In genomic region chr5:14268236-14268701, GRCh38 we compare ENCODE assay signal across 9 cellular contexts.
DNase-seq lines count a peak whose midpoint lies in the region; ATAC-seq and TF ChIP-seq lines count a peak whose summit lies in the region.
"Had no signal": no experiment of that assay in that cellular context is flagged by ENCODE, and none has a peak within 500 bp of the region (broad histone marks: within the 10 kb centered on the region; RNA-seq: fewer than 3 reads in every experiment).

No MANE protein-coding gene starts in this region.

- peak overlapping the region; percentile 72 for H3K4me3 Mint-ChIP-seq in HFFc6

- TF ChIP-seq CTCF in HFFc6 (IDR thresholded peaks at IDR 0.05) (no peak), VCaP (conservative IDR thresholded peaks at IDR 0.05) (no peak), left ventricle myocardium inferior (IDR thresholded peaks at IDR 0.05; ENCODE audit: borderline replicate concordance) (no peak), thoracic aorta (IDR thresholded peaks at IDR 0.05) (no peak)

- H3K9me3 Mint-ChIP-seq in HFFc6: no peaks in the 10 kb centered on the region

- H3K4me3 ChIP-seq in left ventricle myocardium inferior (no peak overlapping the region), thoracic aorta (peak overlapping the region; percentile 5)

- H3K27ac ChIP-seq in VCaP (peak overlapping the region; percentile 86; the same call in 1 of the 2 replicates), left ventricle myocardium inferior (replicated peaks) (peak overlapping the region; percentile 86), thoracic aorta (peak overlapping the region; percentile 66 to 68)

- peaks cover 5% of the 10 kb centered on the region for H3K27me3 Mint-ChIP-seq in HFFc6 (ENCODE audit: insufficient read depth)

- peak; percentile 45 for ATAC-seq in thoracic aorta (ENCODE audit: insufficient number of reproducible peaks, low FRiP score, low read depth)
- no peak for ATAC-seq in GM21576 (IDR thresholded peaks at IDR 0.05; ENCODE audit: unreplicated experiment)

- H3K27me3 ChIP-seq in left ventricle myocardium inferior (ENCODE audit: low read depth) (no peaks in the 10 kb centered on the region), thoracic aorta (replicated peaks; ENCODE audit: insufficient read depth) (no peaks in the 10 kb centered on the region)

- peaks cover 100% of the 10 kb centered on the region for H3K4me1 Mint-ChIP-seq in HFFc6 (ENCODE audit: low read depth)

- peaks cover 84% of the 10 kb centered on the region for H3K4me1 ChIP-seq in left ventricle myocardium inferior
- peaks cover 42 to 77% of the 10 kb centered on the region in 2 donors for H3K4me1 ChIP-seq in thoracic aorta (ENCODE audit: control insufficient read depth in 1 of 2, low read depth in 2 of 2)

- H3K9me3 ChIP-seq in left ventricle myocardium inferior (replicated peaks) (no peaks in the 10 kb centered on the region), thoracic aorta (no peaks in the 10 kb centered on the region)

- peak overlapping the region; percentile 92 for H3K27ac Mint-ChIP-seq in HFFc6

- intact Hi-C loops in left ventricle myocardium inferior (cut with micrococcal nuclease): loop anchor here (10.0 kb wide), 1 partner anchor 113 kb away; no protein-coding TSS in a partner anchor

- peaks cover 23% of the 10 kb centered on the region for H3K36me3 Mint-ChIP-seq in HFFc6 (ENCODE audit: low read depth)

- H3K36me3 ChIP-seq in left ventricle myocardium inferior (peaks cover 4% of the 10 kb centered on the region), thoracic aorta (no peaks in the 10 kb centered on the region)

- peak; percentile 95 for DNase-seq in HFFc6
- DNase-seq in left ventricle myocardium inferior: no peak
- DNase-seq in thoracic aorta (ENCODE audit: low spot score): peak; percentile 67
- no peak for DNase-seq in D341Med (ENCODE audit: low spot score)
- no peak for DNase-seq in NCI-H1105 (lab: John Stamatoyannopoulos, UW)
- DNase-seq: activated CD8-positive, alpha-beta memory T cell treated with anti-CD3 and anti-CD28 coated beads for 24 hours; NCI-H1694 had no signal

Comparison
In these comparisons a context has a peak if more than half of its experiments do, and no peak if none do; other contexts are left out.
1. DNase-seq: peak in HFFc6 (single experiment) and thoracic aorta (single experiment); none in left ventricle myocardium inferior (single experiment), D341Med (single experiment) and NCI-H1105 (single experiment).
2. Peak in every context shown above with its lines, with median percentiles within 50 percentile points of each other: H3K27ac ChIP-seq.